Comparison of ENCODE assay signal across 23 cellular contexts in genomic region chr1:94894630-94895029, GRCh38. TPM values are rescaled to one million over a fixed set of nuclear protein-coding genes. Genes with fewer than 3 reads are reported as not detected.
DNase-seq lines count a peak whose midpoint lies in the region; ATAC-seq, FAIRE-seq and TF ChIP-seq lines count a peak whose summit lies in the region.
"Had no signal": no experiment of that assay in that cellular context is flagged by ENCODE, and none has a peak within 500 bp of the region (broad histone marks: within the 10 kb centered on the region; RNA-seq: fewer than 3 reads in every experiment).

No MANE protein-coding gene starts in this region.

- H3K27me3 ChIP-seq in HepG2 (ENCODE audit: control insufficient read depth in 1 of 2, insufficient read depth in 2 of 2, low read length in 2 of 2), result no peaks in the 10 kb centered on the region
- H3K27me3 ChIP-seq in right lobe of liver, result no peaks in the 10 kb centered on the region
- H3K27me3 ChIP-seq in ectodermal cell (ENCODE audit: control insufficient read depth, insufficient read depth, low read length, poor library complexity, severe bottlenecking), result no peaks in the 10 kb centered on the region
- H3K27me3 ChIP-seq: SJCRH30 had no signal

- TF ChIP-seq RAD21 in HepG2 (CRISPR knock-in tag; IDR thresholded peaks at IDR 0.05), result no peak

- intact Hi-C loops in HepG2 (cut with micrococcal nuclease; ENCODE audit: unreplicated experiment), result no loop called here
- intact Hi-C loops in right lobe of liver (cut with DNase I), result no loop called here

- H3K9ac ChIP-seq in HepG2 (ENCODE audit: insufficient read depth, low read depth, low read length), result no peak overlapping the region

- no peaks in the 10 kb centered on the region for H4K20me1 ChIP-seq in HepG2 (ENCODE audit: insufficient read depth, low read length)

- TF ChIP-seq CTCF in HepG2 (CRISPR knock-in tag; IDR thresholded peaks at IDR 0.05) (no peak), right lobe of liver (IDR thresholded peaks at IDR 0.05) (no peak), nephron (IDR thresholded peaks at IDR 0.05; ENCODE audit: unreplicated experiment in 3 of 3) (no peak), type B pancreatic cell (conservative IDR thresholded peaks at IDR 0.05) (no peak)

- no peak overlapping the region; the same call in 1 of the 2 replicates for H3K4me2 ChIP-seq in HepG2 (ENCODE audit: low read depth, low read length)

- H3K4me1 ChIP-seq in HepG2 (ENCODE audit: insufficient read depth, low read length) (peaks cover 19% of the 10 kb centered on the region), right lobe of liver (no peaks in the 10 kb centered on the region), ectodermal cell (ENCODE audit: control insufficient read depth, insufficient read depth, low read length) (no peaks in the 10 kb centered on the region)

- H3K27ac ChIP-seq in HepG2 (ENCODE audit: extremely low read length, insufficient read depth, low read length), result no peak overlapping the region
- no peak overlapping the region for H3K27ac ChIP-seq in right lobe of liver
- peak overlapping the region; percentile 40 for H3K27ac ChIP-seq in ectodermal cell (ENCODE audit: insufficient read depth, low read depth, low read length, poor library complexity, severe bottlenecking)
- H3K27ac ChIP-seq: SJCRH30 had no signal

- no peak for TF ChIP-seq POLR2A in HepG2 (IDR thresholded peaks at IDR 0.05; ENCODE audit: insufficient read depth in 1 of 2, low read depth in 2 of 2, low read length in 2 of 2)
- TF ChIP-seq POLR2A in right lobe of liver (IDR thresholded peaks at IDR 0.05), result no peak

- CTCF ChIA-PET in HepG2 (lab: Yijun Ruan, JAX; ENCODE audit: low intra/inter-chr PET ratio, low total read pairs), result no interaction called here

- H3K4me1 Mint-ChIP-seq in nephron, result peaks cover 49% of the 10 kb centered on the region
- H3K4me1 Mint-ChIP-seq in type B pancreatic cell (ENCODE audit: unreplicated experiment), result peaks cover 6% of the 10 kb centered on the region

- TF ChIP-seq EP300 in HepG2 (IDR thresholded peaks at IDR 0.05; ENCODE audit: low read depth in 2 of 2, low read length in 2 of 2) (no peak), HepG2 (CRISPR knock-in tag; IDR thresholded peaks at IDR 0.05; ENCODE audit: borderline replicate concordance) (no peak)

- no peaks in the 10 kb centered on the region for H3K79me2 ChIP-seq in HepG2 (ENCODE audit: insufficient read depth, low read length)

- H3K9me3 Mint-ChIP-seq in nephron (no peaks in the 10 kb centered on the region), type B pancreatic cell (no peaks in the 10 kb centered on the region)
- H3K9me3 Mint-ChIP-seq: CD4-positive, CD25-positive, alpha-beta regulatory T cell had no signal

- no peak overlapping the region for H3K4me3 Mint-ChIP-seq in nephron
- no peak overlapping the region for H3K4me3 Mint-ChIP-seq in type B pancreatic cell
- H3K4me3 Mint-ChIP-seq: CD4-positive, CD25-positive, alpha-beta regulatory T cell had no signal

- H3K27ac Mint-ChIP-seq in nephron (peak overlapping the region; percentile 7 to 36 (median 32)), type B pancreatic cell (peak overlapping the region; percentile 21)
- H3K27ac Mint-ChIP-seq: CD4-positive, CD25-positive, alpha-beta regulatory T cell had no signal

- no TSS peak for BruUV-seq in HepG2 (replicated peaks; lab: Mats Ljungman, UMichigan)

- H3K36me3 Mint-ChIP-seq in nephron (ENCODE audit: low read depth), result peaks cover 80% of the 10 kb centered on the region
- H3K36me3 Mint-ChIP-seq in type B pancreatic cell, result peaks cover 52% of the 10 kb centered on the region

- H3K4me3 ChIP-seq in HepG2 (replicated peaks in 1 of 3; ENCODE audit: insufficient read depth in 1 of 3, low read depth in 2 of 3, low read length in 3 of 3) (no peak overlapping the region), right lobe of liver (no peak overlapping the region), ectodermal cell (ENCODE audit: insufficient read depth, low read depth, low read length) (no peak overlapping the region)
- H3K4me3 ChIP-seq: SJCRH30 had no signal

- H3K27me3 Mint-ChIP-seq in nephron (ENCODE audit: low read depth) (no peaks in the 10 kb centered on the region), type B pancreatic cell (no peaks in the 10 kb centered on the region)

- DNase-seq in HepG2 (ENCODE audit: low spot score) (no peak), right lobe of liver (no peak), type B pancreatic cell (ENCODE audit: extremely low spot score, unreplicated experiment) (no peak), T-helper 1 cell (no peak)
- DNase-seq: CD4-positive, CD25-positive, alpha-beta regulatory T cell; GOT3; HCEC 1CT; NCI-H1092 treated with DMSO at 0.1 percent for 48 hours; NCI-H1436; NCI-H187; NCI-H2081 treated with DMSO at 0.1 percent for 48 hours; NCI-H524; NCI-H774; PC-3; SJCRH30 had no signal

- ATAC-seq in HepG2 (no peak), right lobe of liver (no peak), GM21529 (IDR thresholded peaks at IDR 0.05; ENCODE audit: unreplicated experiment) (no peak), esophagus mucosa (no peak)
- ATAC-seq: PC-3, Right ventricle myocardium inferior, SK-N-SH treated with all-trans-retinoic acid at 6 μM for 48 hours had no signal

- in situ Hi-C loops in HepG2 (cut with HindIII; ENCODE audit: extremely low pct_ligation_motif_present, low pct_unique_long_range_greater_than_20kb), result no loop called here

- POLR2A ChIA-PET in HepG2 (lab: Yijun Ruan, JAX), result interaction anchor here (1.6 kb wide), 1 partner anchor 147 kb away, joined by 4 read pairs; no protein-coding TSS in a partner anchor

- peaks cover 16 to 37% of the 10 kb centered on the region in 2 experiments for H3K36me3 ChIP-seq in HepG2 (replicated peaks in 1 of 2; ENCODE audit: control insufficient read depth in 1 of 2, insufficient read depth in 2 of 2, low read length in 2 of 2)
- H3K36me3 ChIP-seq in right lobe of liver, result peaks cover 0 to 47% (median 21%) of the 10 kb centered on the region in 4 donors
- peaks cover 34% of the 10 kb centered on the region for H3K36me3 ChIP-seq in ectodermal cell (ENCODE audit: control insufficient read depth, insufficient read depth, low read length)

- WGBS in HepG2 (ENCODE audit: low lambda C conversion rate), result 65% methylated on average over 4 of the region's 4 CpGs
- WGBS in right lobe of liver (ENCODE audit: insufficient coverage, low coverage, low lambda C conversion rate, missing lambda C conversion rate), result 91% methylated on average over 4 of the region's 4 CpGs
- WGBS in ectodermal cell, 2 experiments, result 55 to 69% methylated on average over 3 to 4 of the region's 4 CpGs

- H2AFZ ChIP-seq in HepG2 (ENCODE audit: low read length), result no peak overlapping the region

- no peak for FAIRE-seq in HepG2 (lab: Jason Lieb, UNC)
- FAIRE-seq: D721Med, GM18507 had no signal

- H3K9me3 ChIP-seq in HepG2 (ENCODE audit: low read length) (no peaks in the 10 kb centered on the region), right lobe of liver (no peaks in the 10 kb centered on the region), ectodermal cell (ENCODE audit: control insufficient read depth, low read length) (no peaks in the 10 kb centered on the region)
- H3K9me3 ChIP-seq: SJCRH30 had no signal

TF ChIP-seq in HepG2, 621 proteins besides CTCF, POLR2A, EP300 and RAD21 (continues in another document):
- TF ChIP-seq ZBTB39 (CRISPR knock-in tag; IDR thresholded peaks at IDR 0.05) (no peak), ZNF614 (CRISPR knock-in tag; IDR thresholded peaks at IDR 0.05; ENCODE audit: borderline replicate concordance) (no peak)

RNA-seq across cellular contexts. Expression of gene CNN3, which starts 32.3 kb away (rescaled TPM):
- total RNA-seq in HepG2 (2016; rRNA removed; fragmentation: Illumina TruSeq; extraction: Trizol), result 223 and 290 TPM in 2 replicates
- 57.3 and 60.4 TPM in 2 replicates for total RNA-seq in HepG2 (2016; cell fraction: cytosol; rRNA removed; fragmentation: Illumina TruSeq; extraction: Trizol; ENCODE audit: low read depth)
- total RNA-seq in HepG2 (2016; cell fraction: insoluble cytoplasmic fraction; rRNA removed; fragmentation: Illumina TruSeq; extraction: Trizol), result 203 and 275 TPM in 2 replicates
- total RNA-seq in HepG2 (2016; cell fraction: membrane; rRNA removed; fragmentation: Illumina TruSeq; extraction: Trizol), result 122 and 123 TPM in 2 replicates
- 101 and 120 TPM in 2 replicates for total RNA-seq in HepG2 (2016; cell fraction: nucleus; rRNA removed; fragmentation: Illumina TruSeq; extraction: Trizol)
- 97.4 and 113 TPM in 2 replicates for polyA plus RNA-seq in HepG2 (2011; rRNA removed)
- polyA plus RNA-seq in HepG2 (2011; cell fraction: cytosol; rRNA removed), result 59.4 and 80.2 TPM in 2 replicates
- 44.3 and 48.4 TPM in 2 replicates for polyA plus RNA-seq in HepG2 (2011; cell fraction: nucleus; rRNA removed)
- polyA plus RNA-seq in HepG2 (2012), result 105 and 127 TPM in 2 replicates
- polyA plus RNA-seq in HepG2 (2016; cell fraction: cytosol; fragmentation: Illumina TruSeq; extraction: Trizol; ENCODE audit: low read depth), result 34.4 and 42.1 TPM in 2 replicates
- polyA plus RNA-seq in HepG2 (2016; cell fraction: insoluble cytoplasmic fraction; fragmentation: Illumina TruSeq; extraction: Trizol; ENCODE audit: low read depth), result 302 and 322 TPM in 2 replicates
- polyA plus RNA-seq in HepG2 (2016; cell fraction: membrane; fragmentation: Illumina TruSeq; extraction: Trizol; ENCODE audit: low read depth), result 71.0 and 76.9 TPM in 2 replicates
- polyA plus RNA-seq in HepG2 (2016; cell fraction: nucleus; fragmentation: Illumina TruSeq; extraction: Trizol; ENCODE audit: insufficient read depth, low read depth), result 152 and 159 TPM in 2 replicates
- 63.8 TPM in 1 of 2 replicates, not detected in the other for polyA minus RNA-seq in HepG2 (2011; rRNA and poly(A)+ RNA removed; ENCODE audit: low replicate concordance)
- polyA minus RNA-seq in HepG2 (2011; cell fraction: cytosol; rRNA and poly(A)+ RNA removed), result 86.9 and 93.5 TPM in 2 replicates
- 71.3 and 77.3 TPM in 2 replicates for polyA minus RNA-seq in HepG2 (2011; cell fraction: nucleus; rRNA and poly(A)+ RNA removed)
- total RNA-seq in right lobe of liver, result 100 to 1,000 TPM in 2 of 6 experiments, 10 to 100 TPM in 4; 90.5 to 125 (median 99.3) TPM
- 436 TPM for polyA plus RNA-seq in ectodermal cell (2013, experiment 1 of 4)
- polyA plus RNA-seq in ectodermal cell (2013, experiment 2 of 4), result 422 TPM
- 391 TPM for polyA plus RNA-seq in ectodermal cell (2013, experiment 3 of 4)
- polyA plus RNA-seq in ectodermal cell (2013, experiment 4 of 4), result 415 TPM
- 152 and 258 TPM in 2 replicates for total RNA-seq in type B pancreatic cell (ENCODE audit: low replicate concordance)
- total RNA-seq in esophagus mucosa, result 136 TPM
